ENCODE assay signal across 8 cellular contexts in genomic region chr10:35447693-35448407, GRCh38.
A peak's percentile ranks its signal among the peaks of the same experiment; 100 is the strongest.
DNase-seq lines count a peak whose midpoint lies in the region; FAIRE-seq and TF ChIP-seq lines count a peak whose summit lies in the region.

No MANE protein-coding gene starts in this region.

- H3K9ac ChIP-seq in parathyroid adenoma: no peak overlapping the region

- H3K27me3 ChIP-seq in parathyroid adenoma (ENCODE audit: control insufficient read depth, insufficient read depth, low read length): no peaks in the 10 kb centered on the region

- peak overlapping the region; percentile 43 for H3K4me2 ChIP-seq in parathyroid adenoma (ENCODE audit: low read length)

- FAIRE-seq in HTR-8/SVneo (lab: Jason Lieb, UNC): peak; percentile 82

- peak; percentile 79 for DNase-seq in AG20443 (ENCODE audit: low spot score)
- DNase-seq in HTR-8/SVneo (ENCODE audit: insufficient read length, low spot score): peak; percentile 76
- peak; percentile 33 for DNase-seq in fibroblast of gingiva (ENCODE audit: low read depth)
- DNase-seq in NCI-H1092 treated with DMSO at 0.1 percent for 48 hours (lab: John Stamatoyannopoulos, UW): no peak
- DNase-seq in activated gamma-delta T cell treated with Interleukin-2 at 50 U/mL for 16 hours: no peak
- no peak for DNase-seq in medulla oblongata (ENCODE audit: extremely low spot score)

- H3K27ac ChIP-seq in VCaP: peak overlapping the region; percentile 50
- no peak overlapping the region for H3K27ac ChIP-seq in parathyroid adenoma

- peaks cover 25% of the 10 kb centered on the region for H3K4me1 ChIP-seq in parathyroid adenoma

- H3K36me3 ChIP-seq in parathyroid adenoma (ENCODE audit: control insufficient read depth, insufficient read depth, low read length): no peaks in the 10 kb centered on the region

- H2AFZ ChIP-seq in parathyroid adenoma: no peak overlapping the region

- no peaks in the 10 kb centered on the region for H3K9me3 ChIP-seq in parathyroid adenoma (ENCODE audit: control insufficient read depth, low read length)

- TF ChIP-seq CTCF in VCaP (conservative IDR thresholded peaks at IDR 0.05) (no peak), parathyroid adenoma (IDR thresholded peaks at IDR 0.05) (no peak)

- H3K4me3 ChIP-seq in parathyroid adenoma (ENCODE audit: low read depth, low read length): no peak overlapping the region

- H3K79me2 ChIP-seq in parathyroid adenoma: peaks cover 36% of the 10 kb centered on the region

Comparison
In these comparisons a context has a peak if more than half of its experiments do, and no peak if none do; other contexts are left out.
1. DNase-seq: peak in AG20443 (single experiment), HTR-8/SVneo (single experiment) and fibroblast of gingiva (single experiment); none in NCI-H1092 treated with DMSO at 0.1 percent for 48 hours (single experiment), activated gamma-delta T cell treated with Interleukin-2 at 50 U/mL for 16 hours (single experiment) and medulla oblongata (single experiment).